Comparison of ENCODE assay signal across 9 cellular contexts in the genomic region with DNA sequence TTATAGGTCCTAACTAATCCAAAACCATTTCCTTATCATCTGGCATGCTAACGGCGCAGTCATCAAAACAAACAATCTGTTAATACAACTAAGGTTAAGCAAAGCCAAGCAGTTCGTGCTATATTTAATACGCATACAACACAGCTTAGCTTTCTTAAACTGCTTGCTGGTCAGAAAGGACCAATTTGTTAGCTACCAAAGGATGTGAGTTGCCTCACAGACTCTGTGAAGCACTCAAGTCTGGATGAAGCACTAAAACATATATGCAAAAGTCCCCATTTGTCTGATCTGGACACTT.
DNase-seq lines count a peak whose midpoint lies in the region; ATAC-seq and TF ChIP-seq lines count a peak whose summit lies in the region.
"Had no signal": no experiment of that assay in that cellular context is flagged by ENCODE, and none has a peak within 500 bp of the region (broad histone marks: within the 10 kb centered on the region; RNA-seq: fewer than 3 reads in every experiment).

No MANE protein-coding gene starts in this region.

- H3K9me3 ChIP-seq in HUES6 (ENCODE audit: control insufficient read depth, insufficient read depth, low read depth, low read length) (no peaks in the 10 kb centered on the region), stomach (no peaks in the 10 kb centered on the region), body of pancreas (no peaks in the 10 kb centered on the region)

- intact Hi-C loops in stomach (cut with DNase I; ENCODE audit: low total_unique reads) (no loop called here), body of pancreas (cut with DNase I) (no loop called here)

- TF ChIP-seq EP300 in stomach (IDR thresholded peaks at IDR 0.05), result no peak

- 37 to 56% (median 42%) methylated on average over 4 of the region's 4 CpGs for WGBS in stomach, 5 donors
- WGBS in body of pancreas, 2 donors, result 60 to 78% methylated on average over 4 of the region's 4 CpGs

- H3K27ac ChIP-seq in HUES6 (ENCODE audit: low read depth, low read length) (peak overlapping the region; percentile 8; the same call in 1 of the 2 replicates), stomach (peak overlapping the region in 4 of 5 donors; percentile 52 to 70 (median 60)), body of pancreas (no peak overlapping the region)

- DNase-seq in cardiac fibroblast (ENCODE audit: low read depth in 2 of 2), result peak; percentile 47 to 64
- peak; percentile 38 for DNase-seq in left kidney (ENCODE audit: low read depth, low spot score)
- no peak for DNase-seq in stomach
- no peak for DNase-seq in body of pancreas
- DNase-seq in activated naive CD4-positive, alpha-beta T cell treated with anti-CD3 and anti-CD28 coated beads, Interleukin-2, amount 50 U/mL, for 16 hours, result no peak
- DNase-seq: activated CD4-positive, CD25-positive, alpha-beta regulatory T cell; effector CD8-positive, alpha-beta T cell had no signal

- H3K4me1 ChIP-seq in HUES6 (ENCODE audit: control insufficient read depth, insufficient read depth, low read length) (peaks cover 54% of the 10 kb centered on the region), stomach (peaks cover 0 to 67% (median 9%) of the 10 kb centered on the region in 4 donors), body of pancreas (no peaks in the 10 kb centered on the region)

- H3K27me3 ChIP-seq in HUES6 (ENCODE audit: control insufficient read depth, insufficient read depth, low read length) (no peaks in the 10 kb centered on the region), stomach (peaks cover 0 to 4% (median 0%) of the 10 kb centered on the region in 3 donors), body of pancreas (no peaks in the 10 kb centered on the region)

- no peak overlapping the region for H3K4me3 ChIP-seq in HUES6 (ENCODE audit: low read depth, low read length)
- peak overlapping the region in 1 of 2 donors; percentile 28 for H3K4me3 ChIP-seq in cardiac fibroblast (replicated peaks in 1 of 2; ENCODE audit: low read depth in 2 of 2, low read length in 2 of 2)
- peak overlapping the region in 2 of 4 donors; percentile 11 to 20 for H3K4me3 ChIP-seq in stomach
- H3K4me3 ChIP-seq in body of pancreas, result no peak overlapping the region

- TF ChIP-seq CTCF in cardiac fibroblast (IDR thresholded peaks at IDR 0.05; ENCODE audit: low read depth, low read length) (no peak), stomach (IDR thresholded peaks at IDR 0.05) (no peak), body of pancreas (IDR thresholded peaks at IDR 0.05) (no peak)

- H3K36me3 ChIP-seq in HUES6 (ENCODE audit: control insufficient read depth, insufficient read depth, low read length) (no peaks in the 10 kb centered on the region), stomach (no peaks in the 10 kb centered on the region), body of pancreas (replicated peaks in 1 of 2; ENCODE audit: insufficient read depth in 1 of 2, low read depth in 2 of 2) (no peaks in the 10 kb centered on the region)

- TF ChIP-seq POLR2A in stomach (IDR thresholded peaks at IDR 0.05) (no peak), body of pancreas (IDR thresholded peaks at IDR 0.05) (no peak)

- no peak overlapping the region for H3K9ac ChIP-seq in HUES6 (ENCODE audit: low read length)

- ATAC-seq in body of pancreas, result no peak
- ATAC-seq in GM19324 (IDR thresholded peaks at IDR 0.05; ENCODE audit: low FRiP score, unreplicated experiment), result no peak

Comparison
In these comparisons a context has a peak if more than half of its experiments do, and no peak if none do; other contexts are left out.
1. H3K27ac ChIP-seq: peak in HUES6 (single experiment) and stomach (4 of 5); none in body of pancreas (0 of 4).
2. DNase-seq: peak in cardiac fibroblast (2 of 2) and left kidney (single experiment); none in stomach (single experiment), body of pancreas (0 of 4) and activated naive CD4-positive, alpha-beta T cell treated with anti-CD3 and anti-CD28 coated beads, Interleukin-2, amount 50 U/mL, for 16 hours (single experiment).